In genomic region chrX:10761447-10761846, GRCh38 we compare ENCODE assay signal across 15 cellular contexts.
DNase-seq lines count a peak whose midpoint lies in the region; ATAC-seq and TF ChIP-seq lines count a peak whose summit lies in the region.
"Had no signal": no experiment of that assay in that cellular context is flagged by ENCODE, and none has a peak within 500 bp of the region (broad histone marks: within the 10 kb centered on the region; RNA-seq: fewer than 3 reads in every experiment).

No MANE protein-coding gene starts in this region.

- H3K36me3 ChIP-seq in mucosa of descending colon (ENCODE audit: low read depth) (no peaks in the 10 kb centered on the region), esophagus squamous epithelium (no peaks in the 10 kb centered on the region)
- H3K36me3 ChIP-seq: BLaER1 treated with 17β-estradiol and CSF1 and Interleukin-3, amounts not matched to agents 10 nM and 100 nM; SJCRH30 had no signal

- no peaks in the 10 kb centered on the region for H3K27me3 ChIP-seq in esophagus squamous epithelium
- H3K27me3 ChIP-seq: SJCRH30 had no signal

- H3K27me3 Mint-ChIP-seq in brain = no peaks in the 10 kb centered on the region

- ATAC-seq in mucosa of descending colon (peak; percentile 13), GM21447 (IDR thresholded peaks at IDR 0.05; ENCODE audit: unreplicated experiment) (no peak)
- ATAC-seq: HCT116 had no signal

- peak overlapping the region in 3 of 5 experiments; percentile 81 to 89 (median 83) for H3K27ac Mint-ChIP-seq in brain

- intact Hi-C loops in mucosa of descending colon (cut with DNase I, micrococcal nuclease) = no loop called here
- intact Hi-C loops in esophagus squamous epithelium (cut with DNase I) = no loop called here

- no peaks in the 10 kb centered on the region for H3K9me3 ChIP-seq in mucosa of descending colon
- H3K9me3 ChIP-seq in esophagus squamous epithelium = no peaks in the 10 kb centered on the region

- peaks cover 0 to 2% (median 0%) of the 10 kb centered on the region in 5 experiments for H3K9me3 Mint-ChIP-seq in brain

- no peak for TF ChIP-seq POLR2A in esophagus squamous epithelium (IDR thresholded peaks at IDR 0.05)

- WGBS in esophagus squamous epithelium, 2 donors = 50 to 60% methylated on average over 1 of the region's 1 CpG

- peaks cover 35% of the 10 kb centered on the region for H3K4me1 Mint-ChIP-seq in brain

- peak; percentile 51 for DNase-seq in NCI-H1105 treated with DMSO at 0.1 percent for 48 hours (lab: John Stamatoyannopoulos, UW)
- DNase-seq in NCI-H1105 (lab: John Stamatoyannopoulos, UW) = no peak
- DNase-seq in NCI-H510A treated with DMSO at 0.1 percent for 48 hours (lab: John Stamatoyannopoulos, UW) = peak; percentile 21
- no peak for DNase-seq in mucosa of descending colon
- DNase-seq in esophagus squamous epithelium (lab: John Stamatoyannopoulos, UW) = no peak
- no peak for DNase-seq in NK-92 treated with Interleukin-12 subunit alpha and Interleukin-12 subunit beta, amount 100 ng/mL, for 24 hours (lab: John Stamatoyannopoulos, UW)
- DNase-seq: 8988T, KG1, NCI-H2107, SJCRH30 had no signal

- H3K27ac ChIP-seq in esophagus squamous epithelium = no peak overlapping the region
- H3K27ac ChIP-seq: BLaER1 treated with 17β-estradiol and CSF1 and Interleukin-3, amounts not matched to agents 10 nM and 100 nM; RWPE1; SJCRH30 had no signal

- H3K4me3 ChIP-seq in mucosa of descending colon = no peak overlapping the region
- no peak overlapping the region for H3K4me3 ChIP-seq in esophagus squamous epithelium
- H3K4me3 ChIP-seq: BLaER1 treated with 17β-estradiol and CSF1 and Interleukin-3, amounts not matched to agents 10 nM and 100 nM; SJCRH30 had no signal

- no peaks in the 10 kb centered on the region for H3K36me3 Mint-ChIP-seq in brain

- TF ChIP-seq CTCF in brain (conservative IDR thresholded peaks at IDR 0.05) (no peak), mucosa of descending colon (IDR thresholded peaks at IDR 0.05) (no peak), esophagus squamous epithelium (IDR thresholded peaks at IDR 0.05) (no peak)

- H3K4me3 Mint-ChIP-seq in brain = no peak overlapping the region

- no peaks in the 10 kb centered on the region for H3K4me1 ChIP-seq in mucosa of descending colon (ENCODE audit: low read depth)
- peaks cover 0 to 5% (median 0%) of the 10 kb centered on the region in 3 donors for H3K4me1 ChIP-seq in esophagus squamous epithelium

Comparison
In these comparisons a context has a peak if more than half of its experiments do, and no peak if none do; other contexts are left out.
1. DNase-seq: peak in NCI-H1105 treated with DMSO at 0.1 percent for 48 hours (single experiment) and NCI-H510A treated with DMSO at 0.1 percent for 48 hours (single experiment); none in NCI-H1105 (single experiment), mucosa of descending colon (0 of 3), esophagus squamous epithelium (single experiment) and NK-92 treated with Interleukin-12 subunit alpha and Interleukin-12 subunit beta, amount 100 ng/mL, for 24 hours (single experiment).